12 cellular contexts compared by ENCODE assay signal in the genomic region with DNA sequence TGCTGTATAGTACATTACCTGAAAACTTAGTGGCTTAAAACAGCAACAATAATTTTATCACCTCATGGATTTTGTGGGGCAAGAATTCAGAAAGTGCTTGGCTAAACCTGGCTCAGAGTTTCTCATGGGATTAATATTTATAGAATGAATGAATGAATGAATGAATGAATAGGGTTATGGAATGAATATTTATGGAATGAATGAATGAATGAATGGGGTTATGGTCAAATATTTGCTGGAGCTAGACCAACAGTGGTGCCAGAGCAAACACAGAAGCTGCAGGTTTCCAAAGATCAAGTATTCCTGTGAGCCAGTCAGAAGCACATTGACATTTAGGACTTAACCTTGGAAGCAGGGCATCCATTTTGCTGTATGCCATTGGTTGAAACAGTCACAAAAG. TPM values are rescaled to one million over a fixed set of nuclear protein-coding genes. Genes with fewer than 3 reads are reported as not detected.
"Had no signal": no experiment of that assay in that cellular context is flagged by ENCODE, and none has a peak within 500 bp of the region (broad histone marks: within the 10 kb centered on the region; RNA-seq: fewer than 3 reads in every experiment).

No MANE protein-coding gene starts in this region.

- H2AFZ ChIP-seq: GM23248 had no signal

- ATAC-seq: HCT116, K562 had no signal

- H3K27ac ChIP-seq: GM23248, HL-60 had no signal

- H3K36me3 ChIP-seq: HAP-1 had no signal

- H3K9me3 ChIP-seq: HAP-1 had no signal

- H3K4me1 ChIP-seq: HAP-1 had no signal

- H3K27ac Mint-ChIP-seq: HFFc6 had no signal

- H3K4me3 Mint-ChIP-seq: HFFc6 had no signal

- H3K4me3 ChIP-seq: GM23248, HAP-1, K562 had no signal

- DNase-seq: GM23248, GOT3, H7, HFFc6, IMR-90, KG1 had no signal

- H3K9ac ChIP-seq: GM23248 had no signal

RNA-seq across cellular contexts. Expression of gene PLPPR1, which starts 35.7 kb away (rescaled TPM):
- total RNA-seq: GM23248, H4, HFFc6, HT1080, IMR-90, K562 had no signal
- polyA plus RNA-seq: GM23248, IMR-90, K562 had no signal
